Comparison of ENCODE assay signal across 7 cellular contexts in genomic region chr17:69047368-69048263, GRCh38. TPM values are rescaled to one million over a fixed set of nuclear protein-coding genes. Genes with fewer than 3 reads are reported as not detected.
A peak's percentile ranks its signal among the peaks of the same experiment; 100 is the strongest.
DNase-seq lines count a peak whose midpoint lies in the region; ATAC-seq and TF ChIP-seq lines count a peak whose summit lies in the region.

No MANE protein-coding gene starts in this region.

- H4K8ac ChIP-seq in IMR-90 (ENCODE audit: low read depth in 2 of 2, low read length in 2 of 2), result peak overlapping the region; percentile 73 to 85; a peak in 2 of 4 replicates

- H2AK5ac ChIP-seq in IMR-90 (ENCODE audit: low read depth, low read length), result peak overlapping the region; percentile 63; the same call in 1 of the 2 replicates

- no peak overlapping the region for H2BK5ac ChIP-seq in IMR-90 (ENCODE audit: low read depth, low read length, poor library complexity, severe bottlenecking)

- peak overlapping the region; percentile 86 for H2BK120ac ChIP-seq in IMR-90 (ENCODE audit: low read depth, low read length)

- H3K9me1 ChIP-seq in IMR-90 (ENCODE audit: insufficient read depth, low read length), result peaks cover 2% of the 10 kb centered on the region; the same call in 1 of the 2 replicates

- no peak for TF ChIP-seq EP300 in upper lobe of left lung (IDR thresholded peaks at IDR 0.05)

- H3K4me3 ChIP-seq in IMR-90 (ENCODE audit: insufficient read depth, low read depth, low read length) (no peak overlapping the region), cardiac fibroblast (replicated peaks in 1 of 2; ENCODE audit: low read depth in 2 of 2, low read length in 2 of 2) (no peak overlapping the region), upper lobe of left lung (no peak overlapping the region), HAP-1 (no peak overlapping the region)

- POLR2A ChIA-PET in IMR-90 (lab: Charles Lee; ENCODE audit: unreplicated experiment), result no interaction called here

- no peak overlapping the region for H2AFZ ChIP-seq in IMR-90 (replicated peaks; ENCODE audit: low read length, poor library complexity)

- intact Hi-C loops in IMR-90 (cut with micrococcal nuclease), result no loop called here

- H3K79me1 ChIP-seq in IMR-90 (ENCODE audit: low read depth in 1 of 2, low read length in 2 of 2), result no peaks in the 10 kb centered on the region

- H3K36me3 ChIP-seq in IMR-90 (ENCODE audit: control insufficient read depth, insufficient read depth, low read length) (no peaks in the 10 kb centered on the region), upper lobe of left lung (no peaks in the 10 kb centered on the region), HAP-1 (replicated peaks) (no peaks in the 10 kb centered on the region)

- H2BK15ac ChIP-seq in IMR-90 (ENCODE audit: low read depth, low read length), result peak overlapping the region; percentile 44; the same call in 2 of the 3 replicates

- H2BK20ac ChIP-seq in IMR-90 (ENCODE audit: low read depth, low read length), result peak overlapping the region; percentile 91

- TF ChIP-seq POLR2A in IMR-90 (IDR thresholded peaks at IDR 0.05; ENCODE audit: low read depth, low read length) (no peak), upper lobe of left lung (IDR thresholded peaks at IDR 0.05) (no peak)

- CTCF ChIA-PET in IMR-90 (lab: Yijun Ruan, JAX), result no interaction called here

- dilution Hi-C loops in IMR-90 (cut with HindIII; ENCODE audit: low sequenced_read_pairs, unreplicated experiment), result no loop called here

- no peak for TF ChIP-seq CTCF in IMR-90 (conservative IDR thresholded peaks at IDR 0.05; ENCODE audit: low read depth, low read length)
- TF ChIP-seq CTCF in cardiac fibroblast (IDR thresholded peaks at IDR 0.05; ENCODE audit: low read depth, low read length), result no peak
- TF ChIP-seq CTCF in upper lobe of left lung (IDR thresholded peaks at IDR 0.05), result no peak

- DNase-seq in IMR-90, result peak; percentile 75
- DNase-seq in cardiac fibroblast (ENCODE audit: low read depth in 2 of 2), result peak; percentile 87 to 99
- DNase-seq in left kidney (ENCODE audit: low read depth, low spot score), result peak; percentile 75
- peak in 1 of 2 donors; percentile 27 for DNase-seq in upper lobe of left lung
- DNase-seq in NCI-H2196 treated with DMSO at 0.1 percent for 48 hours (lab: John Stamatoyannopoulos, UW; ENCODE audit: unreplicated experiment), result no peak
- no peak for DNase-seq in NCI-H774 (lab: John Stamatoyannopoulos, UW)
- DNase-seq in HAP-1 (ENCODE audit: low spot score in 2 of 2), result no peak

- H4K20me1 ChIP-seq in IMR-90 (ENCODE audit: insufficient read depth, low read length), result no peaks in the 10 kb centered on the region

- peak overlapping the region; percentile 60 for H3K14ac ChIP-seq in IMR-90 (replicated peaks; ENCODE audit: low read depth, low read length)

- H3K4ac ChIP-seq in IMR-90 (ENCODE audit: low read depth, low read length), result peak overlapping the region; percentile 76

- H3K4me1 ChIP-seq in IMR-90 (ENCODE audit: control insufficient read depth, insufficient read depth, low read length), result peaks cover 8% of the 10 kb centered on the region; the same call in 1 of the 2 replicates
- peaks cover 4 to 16% (median 7%) of the 10 kb centered on the region in 4 donors for H3K4me1 ChIP-seq in upper lobe of left lung
- H3K4me1 ChIP-seq in HAP-1, result no peaks in the 10 kb centered on the region

- ATAC-seq in IMR-90 (ENCODE audit: low read depth) (peak; percentile 96), upper lobe of left lung (ENCODE audit: low FRiP score in 2 of 2) (peak in 1 of 2 donors; percentile 91)

- H2AK9ac ChIP-seq in IMR-90 (replicated peaks; ENCODE audit: low read depth, low read length, poor library complexity), result no peak overlapping the region

- H3K18ac ChIP-seq in IMR-90 (ENCODE audit: low read depth, low read length), result peak overlapping the region; percentile 93; the same call in 1 of the 2 replicates

- H3K27ac ChIP-seq in IMR-90 (ENCODE audit: insufficient read depth, low read length) (peak overlapping the region; percentile 99; the same call in 1 of the 2 replicates), upper lobe of left lung (peak overlapping the region in 3 of 4 donors; percentile 51 to 59 (median 57))

- peak overlapping the region; percentile 48; the same call in 1 of the 2 replicates for H3K9ac ChIP-seq in IMR-90 (ENCODE audit: low read depth, low read length)

- WGBS in IMR-90 (ENCODE audit: extremely low coverage in 2 of 2, insufficient read length in 1 of 2), 2 experiments, result no CpG with 5 or more reads among the region's 3 CpGs
- WGBS in upper lobe of left lung, 2 donors, result 29 to 33% methylated on average over 3 of the region's 3 CpGs

- no peak overlapping the region for H3K4me2 ChIP-seq in IMR-90 (ENCODE audit: low read depth, low read length)

- peak overlapping the region; percentile 92; the same call in 1 of the 2 replicates for H4K5ac ChIP-seq in IMR-90 (ENCODE audit: low read depth, low read length)

- no peak for TF ChIP-seq RAD21 in IMR-90 (IDR thresholded peaks at IDR 0.05; ENCODE audit: low read length)

- H3K56ac ChIP-seq in IMR-90 (ENCODE audit: extremely low read depth, insufficient read depth, low read length), result no peak overlapping the region

- H3K23ac ChIP-seq in IMR-90 (ENCODE audit: low read depth, low read length), result no peak overlapping the region

- in situ Hi-C loops in IMR-90 (cut with MboI; ENCODE audit: low sequenced_read_pairs) (no loop called here), HAP-1 (cut with MboI; ENCODE audit: low sequenced_read_pairs) (no loop called here)

- H3K9me3 ChIP-seq in IMR-90 (ENCODE audit: control insufficient read depth, insufficient read depth, low read length) (no peaks in the 10 kb centered on the region), upper lobe of left lung (no peaks in the 10 kb centered on the region), HAP-1 (no peaks in the 10 kb centered on the region)

- H3K27me3 ChIP-seq in IMR-90 (ENCODE audit: control insufficient read depth, insufficient read depth, low read length), result no peaks in the 10 kb centered on the region
- H3K27me3 ChIP-seq in upper lobe of left lung, result no peaks in the 10 kb centered on the region
- H3K27me3 ChIP-seq in HAP-1 (ENCODE audit: low read depth), result no peaks in the 10 kb centered on the region

- peak overlapping the region; percentile 66 for H4K91ac ChIP-seq in IMR-90 (ENCODE audit: insufficient read depth, low read depth, low read length)

- no TSS peak for BruUV-seq in IMR-90 (replicated peaks; lab: Mats Ljungman, UMichigan)

TF ChIP-seq in IMR-90, 13 proteins besides CTCF, POLR2A, EP300 and RAD21:
- TF ChIP-seq RCOR1 (IDR thresholded peaks at IDR 0.05; ENCODE audit: insufficient replicate concordance, low read length) (no peak), MXI1 (IDR thresholded peaks at IDR 0.05; ENCODE audit: borderline replicate concordance, low read depth, low read length) (no peak), USF2 (IDR thresholded peaks at IDR 0.05; ENCODE audit: low read depth, low read length) (no peak), BHLHE40 (IDR thresholded peaks at IDR 0.05; ENCODE audit: low read depth, low read length) (no peak), SMC3 (IDR thresholded peaks at IDR 0.05; ENCODE audit: low read depth, low read length) (no peak), NFE2L2 (IDR thresholded peaks at IDR 0.05; ENCODE audit: low read depth, low read length) (no peak), RFX5 (IDR thresholded peaks at IDR 0.05; ENCODE audit: low read depth, low read length) (no peak), ELK1 (IDR thresholded peaks at IDR 0.05; ENCODE audit: borderline replicate concordance, low read depth, low read length) (no peak), FOS (IDR thresholded peaks at IDR 0.05; ENCODE audit: low read depth, low read length) (no peak), CEBPB (IDR thresholded peaks at IDR 0.05; ENCODE audit: low read depth, low read length) (no peak), CHD1 (IDR thresholded peaks at IDR 0.05; ENCODE audit: low read depth, low read length) (no peak), MAZ (IDR thresholded peaks at IDR 0.05; ENCODE audit: borderline replicate concordance, low read depth, low read length) (no peak), MAFK (IDR thresholded peaks at IDR 0.05; ENCODE audit: low read depth, low read length) (no peak)

RNA-seq across cellular contexts. Expression of gene ABCA9, which starts 13.1 kb away (rescaled TPM):
- total RNA-seq in IMR-90 (2012; rRNA removed) (under 0.01 TPM in 1 of 2 replicates, not detected in the other), upper lobe of left lung (10 to 100 TPM in 3 of 6 donors, 1 to 10 TPM in 3; 3.8 to 46.1 (median 9.8) TPM)
- polyA plus RNA-seq in IMR-90 (2012; rRNA removed), result not detected in 2 replicates
- polyA plus RNA-seq in IMR-90 (2012; cell fraction: cytosol; rRNA removed), result not detected in 2 replicates
- polyA plus RNA-seq in IMR-90 (2012; cell fraction: nucleus; rRNA removed; ENCODE audit: low replicate concordance), result 0.01 and 0.02 TPM in 2 replicates

Comparison
In these comparisons a context has a peak if more than half of its experiments do, and no peak if none do; other contexts are left out.
1. DNase-seq: peak in IMR-90 (single experiment), cardiac fibroblast (2 of 2) and left kidney (single experiment); none in NCI-H2196 treated with DMSO at 0.1 percent for 48 hours (single experiment), NCI-H774 (single experiment) and HAP-1 (0 of 2).